8 cellular contexts compared by ENCODE assay signal in the genomic region with DNA sequence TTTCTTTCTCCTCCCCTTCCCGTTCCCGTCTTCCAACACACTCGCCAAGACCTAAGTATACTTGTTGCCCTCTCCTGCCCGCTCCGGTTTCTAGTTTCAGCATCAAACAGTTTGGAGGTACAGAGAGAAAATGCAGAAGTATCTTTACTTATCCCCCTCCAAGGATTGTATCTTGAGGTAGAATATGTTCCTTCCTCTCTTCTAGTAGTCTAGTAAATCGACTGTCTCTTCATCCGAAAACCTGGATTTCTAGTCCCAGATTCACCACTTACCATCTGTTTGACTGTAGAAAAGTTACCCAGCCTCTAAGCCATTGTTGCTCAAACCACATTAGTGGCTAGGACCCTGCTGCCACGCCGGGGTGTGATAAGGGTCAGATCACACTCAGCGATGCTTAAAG. TPM values are rescaled to one million over a fixed set of nuclear protein-coding genes. Genes with fewer than 3 reads are reported as not detected.
DNase-seq lines count a peak whose midpoint lies in the region; ATAC-seq and TF ChIP-seq lines count a peak whose summit lies in the region.

No MANE protein-coding gene starts in this region.

- H3K9me3 Mint-ChIP-seq in CD8-positive, alpha-beta T cell, result peaks cover 3% of the 10 kb centered on the region

- H3K4me2 ChIP-seq in osteoblast (ENCODE audit: insufficient read depth, low read length), result peak overlapping the region; percentile 96

- H3K4me3 ChIP-seq in CD8-positive, alpha-beta T cell (ENCODE audit: low read depth, low read length), result peak overlapping the region; percentile 74
- H3K4me3 ChIP-seq in NT2/D1 (ENCODE audit: insufficient read length, low read depth), result peak overlapping the region; percentile 96
- peak overlapping the region; percentile 77 for H3K4me3 ChIP-seq in endocrine pancreas (ENCODE audit: control insufficient read depth, insufficient read depth, low read length)
- peak overlapping the region; percentile 86 for H3K4me3 ChIP-seq in osteoblast (ENCODE audit: insufficient read depth, low read length)

- H4K20me1 ChIP-seq in osteoblast (ENCODE audit: insufficient read depth, low read length), result peaks cover 38% of the 10 kb centered on the region

- H3K4me1 Mint-ChIP-seq in CD8-positive, alpha-beta T cell (ENCODE audit: low read depth), result peaks cover 83% of the 10 kb centered on the region

- peaks cover 7% of the 10 kb centered on the region for H3K36me3 ChIP-seq in CD8-positive, alpha-beta T cell (ENCODE audit: insufficient read depth, low read length)
- H3K36me3 ChIP-seq in NT2/D1 (ENCODE audit: insufficient read depth, insufficient read length, low read length), result peaks cover 61% of the 10 kb centered on the region
- no peaks in the 10 kb centered on the region for H3K36me3 ChIP-seq in endocrine pancreas (ENCODE audit: control insufficient read depth, insufficient read depth, low read length)
- H3K36me3 ChIP-seq in osteoblast (ENCODE audit: insufficient read depth, low read length), result peaks cover 24% of the 10 kb centered on the region

- H3K4me1 ChIP-seq in CD8-positive, alpha-beta T cell (ENCODE audit: insufficient read depth, low read length), result peaks cover 28% of the 10 kb centered on the region
- H3K4me1 ChIP-seq in NT2/D1 (ENCODE audit: insufficient read depth, insufficient read length) (peaks cover 2% of the 10 kb centered on the region), endocrine pancreas (ENCODE audit: control insufficient read depth, insufficient read depth, low read length) (peaks cover 6% of the 10 kb centered on the region), osteoblast (ENCODE audit: insufficient read depth, low read length) (peaks cover 13% of the 10 kb centered on the region)

- intact Hi-C loops in CD8-positive, alpha-beta T cell (cut with DNase I, micrococcal nuclease), result loop anchor here (2.0 to 10.0 kb wide), 6 partner anchors 56 to 1036 kb away; a partner anchor contains a TSS

- H3K36me3 Mint-ChIP-seq in CD8-positive, alpha-beta T cell, result peaks cover 70% of the 10 kb centered on the region

- H3K79me2 ChIP-seq in osteoblast (ENCODE audit: insufficient read depth, low read length), result peaks cover 75% of the 10 kb centered on the region

- no peaks in the 10 kb centered on the region for H3K27me3 ChIP-seq in CD8-positive, alpha-beta T cell (ENCODE audit: insufficient read depth, low read length)
- H3K27me3 ChIP-seq in NT2/D1 (ENCODE audit: insufficient read depth, insufficient read length), result no peaks in the 10 kb centered on the region
- no peaks in the 10 kb centered on the region for H3K27me3 ChIP-seq in endocrine pancreas (ENCODE audit: control insufficient read depth, insufficient read depth, low read length)
- no peaks in the 10 kb centered on the region for H3K27me3 ChIP-seq in osteoblast (ENCODE audit: insufficient read depth, low read length)

- peak overlapping the region; percentile 100 for H3K4me3 Mint-ChIP-seq in CD8-positive, alpha-beta T cell

- H3K27ac ChIP-seq in CD8-positive, alpha-beta T cell (ENCODE audit: low read depth, low read length), result peak overlapping the region; percentile 86
- peak overlapping the region; percentile 95 for H3K27ac ChIP-seq in osteoblast (ENCODE audit: low read depth, low read length)

- no peak for DNase-seq in CD8-positive, alpha-beta T cell
- no peak for DNase-seq in NT2/D1 (ENCODE audit: low read depth, low spot score)
- DNase-seq in osteoblast (ENCODE audit: insufficient read length, low spot score, missing footprints), result no peak
- no peak for DNase-seq in NCI-H1417 treated with DMSO at 0.1 percent for 48 hours (lab: John Stamatoyannopoulos, UW)
- DNase-seq in foreskin melanocyte, result no peak

- H3K9me3 ChIP-seq in CD8-positive, alpha-beta T cell (ENCODE audit: low read length), result no peaks in the 10 kb centered on the region
- H3K9me3 ChIP-seq in NT2/D1 (ENCODE audit: insufficient read depth, low read length), result peaks cover 7% of the 10 kb centered on the region; the same call in 1 of the 2 replicates
- no peaks in the 10 kb centered on the region for H3K9me3 ChIP-seq in endocrine pancreas (ENCODE audit: control insufficient read depth, low read length)
- H3K9me3 ChIP-seq in osteoblast (ENCODE audit: low read depth, low read length), result no peaks in the 10 kb centered on the region

- POLR2A ChIA-PET in CD8-positive, alpha-beta T cell (lab: Charles Lee), result interaction anchor here (0.6 to 1.5 kb wide), 7 partner anchors 12 to 1087 kb away, joined by 3 to 6 read pairs (median 4); a partner anchor contains a TSS

- CTCF ChIA-PET in CD8-positive, alpha-beta T cell (lab: Charles Lee), result no interaction called here

- peak overlapping the region; percentile 83 for H2AFZ ChIP-seq in osteoblast (ENCODE audit: low read length)

- H3K27ac Mint-ChIP-seq in CD8-positive, alpha-beta T cell, result peak overlapping the region; percentile 100

- H3K27me3 Mint-ChIP-seq in CD8-positive, alpha-beta T cell (ENCODE audit: low read depth), result no peaks in the 10 kb centered on the region

- H3K9ac ChIP-seq in NT2/D1 (ENCODE audit: insufficient read length, low read depth) (peak overlapping the region; percentile 97), endocrine pancreas (ENCODE audit: control insufficient read depth, insufficient read depth, low read length) (peak overlapping the region; percentile 77)

- no peak for TF ChIP-seq CTCF in CD8-positive, alpha-beta T cell (IDR thresholded peaks at IDR 0.05)
- no peak for TF ChIP-seq CTCF in osteoblast (IDR thresholded peaks at IDR 0.05; ENCODE audit: extremely low read depth, low read depth, low read length)

- no peak for ATAC-seq in CD8-positive, alpha-beta T cell
- ATAC-seq in GM18519 (IDR thresholded peaks at IDR 0.05; ENCODE audit: low FRiP score, unreplicated experiment), result no peak
- ATAC-seq in HG03565 (IDR thresholded peaks at IDR 0.05; ENCODE audit: unreplicated experiment), result no peak

RNA-seq across cellular contexts. Expression of a gene that starts 0.8 kb away (rescaled TPM):
- 10 to 100 TPM; 53.8 to 55.2 TPM for total RNA-seq in CD8-positive, alpha-beta T cell
- total RNA-seq in osteoblast, result 70.6 and 83.7 TPM in 2 replicates

RNA-seq across cellular contexts. Expression of a gene that starts 0.9 kb away (rescaled TPM):
- total RNA-seq in CD8-positive, alpha-beta T cell, result 10 to 100 TPM; 16.5 to 17.2 TPM
- 5.8 and 6.8 TPM in 2 replicates for total RNA-seq in osteoblast

RNA-seq across cellular contexts. Expression of a gene that starts 11.8 kb away (rescaled TPM):
- total RNA-seq in CD8-positive, alpha-beta T cell, result not detected
- not detected in 2 replicates for total RNA-seq in osteoblast

RNA-seq across cellular contexts. Expression of a gene that starts 25.3 kb away (rescaled TPM):
- not detected for total RNA-seq in CD8-positive, alpha-beta T cell
- not detected in 2 replicates for total RNA-seq in osteoblast

RNA-seq across cellular contexts. Expression of a gene that starts 31.1 kb away (rescaled TPM):
- not detected for total RNA-seq in CD8-positive, alpha-beta T cell
- total RNA-seq in osteoblast, result not detected in 2 replicates
